ENCODE assay signal across 23 cellular contexts in the genomic region with DNA sequence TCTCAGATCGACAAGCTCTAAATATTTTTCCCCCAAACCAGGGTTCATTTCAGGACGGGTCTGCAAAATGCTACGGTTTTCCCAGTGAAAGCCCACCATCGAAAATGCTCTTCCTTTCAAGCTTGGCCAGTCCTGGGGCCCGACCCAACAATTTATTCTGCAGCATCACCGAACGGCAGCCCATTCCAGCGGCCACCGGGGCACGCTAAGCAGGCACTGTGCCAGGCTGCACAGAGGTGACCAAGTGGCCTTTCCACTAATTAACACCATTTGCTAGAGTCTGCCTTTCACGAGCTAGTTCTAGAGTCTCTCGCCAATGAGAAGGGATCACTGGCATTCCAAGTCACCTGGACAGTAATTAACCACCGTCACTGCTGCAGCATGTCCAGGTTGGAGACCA. TPM values are rescaled to one million over a fixed set of nuclear protein-coding genes. Genes with fewer than 3 reads are reported as not detected.
DNase-seq lines count a peak whose midpoint lies in the region; ATAC-seq and TF ChIP-seq lines count a peak whose summit lies in the region.
"Had no signal": no experiment of that assay in that cellular context is flagged by ENCODE, and none has a peak within 500 bp of the region (broad histone marks: within the 10 kb centered on the region; RNA-seq: fewer than 3 reads in every experiment).

No MANE protein-coding gene starts in this region.

- H3K27ac Mint-ChIP-seq in chondrocyte (ENCODE audit: unreplicated experiment) (peak overlapping the region; percentile 41), mesothelial cell of epicardium (no peak overlapping the region), type B pancreatic cell (no peak overlapping the region)
- H3K27ac Mint-ChIP-seq: CD4-positive, alpha-beta memory T cell had no signal

- H3K4me3 Mint-ChIP-seq in chondrocyte (ENCODE audit: unreplicated experiment) (no peak overlapping the region), mesothelial cell of epicardium (peak overlapping the region; percentile 11), type B pancreatic cell (peak overlapping the region; percentile 94)

- no peak overlapping the region for H2AFZ ChIP-seq in osteoblast (ENCODE audit: low read length)

- H3K4me1 Mint-ChIP-seq in chondrocyte (ENCODE audit: low read depth) (peaks cover 36% of the 10 kb centered on the region), mesothelial cell of epicardium (peaks cover 34% of the 10 kb centered on the region), type B pancreatic cell (ENCODE audit: unreplicated experiment) (peaks cover 42% of the 10 kb centered on the region)

- H4K20me1 ChIP-seq in osteoblast (ENCODE audit: insufficient read depth, low read length): no peaks in the 10 kb centered on the region

- H3K27ac ChIP-seq in rectal smooth muscle tissue (ENCODE audit: low read depth, low read length): peak overlapping the region; percentile 97
- H3K27ac ChIP-seq in osteoblast (ENCODE audit: low read depth, low read length): no peak overlapping the region
- H3K27ac ChIP-seq: SJSA1 had no signal

- peaks cover 4% of the 10 kb centered on the region for H3K27me3 ChIP-seq in rectal smooth muscle tissue (ENCODE audit: control insufficient read depth, insufficient read depth, low read length)
- peaks cover 42% of the 10 kb centered on the region for H3K27me3 ChIP-seq in osteoblast (ENCODE audit: insufficient read depth, low read length)

- no peaks in the 10 kb centered on the region for H3K9me3 ChIP-seq in osteoblast (ENCODE audit: low read depth, low read length)
- H3K9me3 ChIP-seq: Caco-2, SJSA1 had no signal

- H3K27me3 Mint-ChIP-seq in chondrocyte (ENCODE audit: low read depth) (peaks cover 7% of the 10 kb centered on the region), mesothelial cell of epicardium (ENCODE audit: low read depth) (peaks cover 51% of the 10 kb centered on the region), type B pancreatic cell (peaks cover 20% of the 10 kb centered on the region)

- H3K4me1 ChIP-seq in rectal smooth muscle tissue (ENCODE audit: control insufficient read depth, insufficient read depth, low read length) (peaks cover 23% of the 10 kb centered on the region), osteoblast (ENCODE audit: insufficient read depth, low read length) (peaks cover 11% of the 10 kb centered on the region)
- H3K4me1 ChIP-seq: Caco-2 had no signal

- no peak overlapping the region for H3K4me2 ChIP-seq in osteoblast (ENCODE audit: insufficient read depth, low read length)

- no peak overlapping the region for H3K9ac ChIP-seq in rectal smooth muscle tissue (ENCODE audit: low read length)

- H3K36me3 ChIP-seq in rectal smooth muscle tissue (ENCODE audit: control insufficient read depth, insufficient read depth, low read length): no peaks in the 10 kb centered on the region
- no peaks in the 10 kb centered on the region for H3K36me3 ChIP-seq in osteoblast (ENCODE audit: insufficient read depth, low read length)

- H3K9me3 Mint-ChIP-seq in chondrocyte (ENCODE audit: low read depth) (no peaks in the 10 kb centered on the region), mesothelial cell of epicardium (no peaks in the 10 kb centered on the region), type B pancreatic cell (no peaks in the 10 kb centered on the region)
- H3K9me3 Mint-ChIP-seq: CD4-positive, alpha-beta memory T cell had no signal

- no peak for ATAC-seq in GM18870 (IDR thresholded peaks at IDR 0.05; ENCODE audit: unreplicated experiment)
- no peak for ATAC-seq in esophagus mucosa

- TF ChIP-seq CTCF in chondrocyte (IDR thresholded peaks at IDR 0.05): no peak
- TF ChIP-seq CTCF in mesothelial cell of epicardium (IDR thresholded peaks at IDR 0.05; ENCODE audit: unreplicated experiment): no peak
- TF ChIP-seq CTCF in type B pancreatic cell (conservative IDR thresholded peaks at IDR 0.05): no peak
- TF ChIP-seq CTCF in osteoblast (IDR thresholded peaks at IDR 0.05; ENCODE audit: extremely low read depth, low read depth, low read length): no peak

- no peaks in the 10 kb centered on the region for H3K36me3 Mint-ChIP-seq in chondrocyte (ENCODE audit: low read depth)
- H3K36me3 Mint-ChIP-seq in mesothelial cell of epicardium: no peaks in the 10 kb centered on the region
- peaks cover 9% of the 10 kb centered on the region for H3K36me3 Mint-ChIP-seq in type B pancreatic cell
- H3K36me3 Mint-ChIP-seq: CD4-positive, alpha-beta memory T cell had no signal

- DNase-seq in chondrocyte (ENCODE audit: low spot score) (no peak), mesothelial cell of epicardium (ENCODE audit: low spot score in 2 of 2, unreplicated experiment in 2 of 2) (no peak), type B pancreatic cell (ENCODE audit: extremely low spot score, unreplicated experiment) (no peak), osteoblast (ENCODE audit: insufficient read length, low spot score, missing footprints) (no peak)
- DNase-seq: Caco-2; CD4-positive, alpha-beta memory T cell; DMS 273 treated with DMSO at 0.1 percent for 48 hours; DMS79 treated with DMSO at 0.1 percent for 48 hours; KBM-7; MM.1S; NCI-H1048; NCI-H1417 treated with DMSO at 0.1 percent for 48 hours; NCI-H187 treated with DMSO at 0.1 percent for 48 hours; NCI-H2107; NCI-H446 treated with DMSO at 0.1 percent for 48 hours; NCI-H526 treated with DMSO at 0.1 percent for 48 hours had no signal

- H3K4me3 ChIP-seq in rectal smooth muscle tissue (ENCODE audit: low read length) (no peak overlapping the region), osteoblast (ENCODE audit: insufficient read depth, low read length) (no peak overlapping the region)
- H3K4me3 ChIP-seq: SJSA1 had no signal

- no peaks in the 10 kb centered on the region for H3K79me2 ChIP-seq in osteoblast (ENCODE audit: insufficient read depth, low read length)

RNA-seq across cellular contexts. Expression of a gene that starts 14.4 kb away (rescaled TPM):
- total RNA-seq in chondrocyte (13.0 to 26.2 TPM (median 15.6 TPM) in 3 replicates), mesothelial cell of epicardium (23.6 to 26.1 TPM (median 24.3 TPM) in 3 replicates), type B pancreatic cell (ENCODE audit: low replicate concordance) (37.0 and 41.6 TPM in 2 replicates), esophagus mucosa (40.5 TPM), osteoblast (2.5 and 3.2 TPM in 2 replicates)
- total RNA-seq: CD4-positive, alpha-beta memory T cell; HepG2; HT-29; OCI-LY7 had no signal
